25 cellular contexts compared by ENCODE assay signal in genomic region chr6:153088796-153089195, GRCh38. TPM values are rescaled to one million over a fixed set of nuclear protein-coding genes. Genes with fewer than 3 reads are reported as not detected.
"Had no signal": no experiment of that assay in that cellular context is flagged by ENCODE, and none has a peak within 500 bp of the region (broad histone marks: within the 10 kb centered on the region; RNA-seq: fewer than 3 reads in every experiment).

No MANE protein-coding gene starts in this region.

- ATAC-seq: left colon; left lung; lower lobe of right lung; naive thymus-derived CD8-positive, alpha-beta T cell; psoas muscle; sciatic nerve; stimulated activated naive B cell treated with anti-CD40 and anti-IgM and Interleukin-4, amounts not matched to agents 10 μg/mL and 1 μg/mL and 100 μg/mL, for 72 hours; stimulated activated naive CD8-positive, alpha-beta T cell treated with anti-CD3 and anti-CD28 coated beads, Interleukin-15, Interleukin-2, amounts not matched to agents 100 U/mL and 50 U/mL, for 24 hours had no signal

- DNase-seq: hypothalamus; immature natural killer cell; kidney; left colon; left lung; lower lobe of right lung; mammary epithelial cell; mesenchymal stem cell; naive thymus-derived CD8-positive, alpha-beta T cell; occipital lobe; psoas muscle; stimulated activated CD4-positive, alpha-beta T cell treated with anti-CD3 and anti-CD28 coated beads, Interleukin-12 subunit alpha, Interleukin-12 subunit beta, amount 100 ng/mL, for 4 hours; stimulated activated CD4-positive, alpha-beta T cell treated with anti-CD3 and anti-CD28 coated beads, Interleukin-15, amount 100 ng/mL, for 24 hours; stimulated activated CD4-positive, alpha-beta T cell treated with anti-CD3 and anti-CD28 coated beads, Interleukin-2, amount 100 ng/mL, for 24 hours; stimulated activated CD4-positive, alpha-beta T cell treated with anti-CD3 and anti-CD28 coated beads, Interleukin-4, amount 100 ng/mL, for 1 hour; stimulated activated naive B cell treated with anti-CD40 and anti-IgM and Interleukin-4, amounts not matched to agents 10 μg/mL and 1 μg/mL and 100 μg/mL, for 72 hours; stimulated activated naive CD8-positive, alpha-beta T cell treated with anti-CD3 and anti-CD28 coated beads, Interleukin-15, Interleukin-2, amounts not matched to agents 100 U/mL and 50 U/mL, for 24 hours; stomach; testis; thyroid gland; transverse colon; upper lobe of left lung had no signal

- H3K27me3 ChIP-seq: left lung, stomach, testis, thyroid gland, transverse colon, upper lobe of left lung, vagina had no signal

- H3K9me3 ChIP-seq: left lung, lower lobe of right lung, psoas muscle, stomach, testis, thyroid gland, transverse colon, upper lobe of left lung, vagina had no signal

- H2AFZ ChIP-seq: parathyroid adenoma had no signal

- H3K27ac ChIP-seq: left lung, lower lobe of right lung, parathyroid adenoma, psoas muscle, stomach, testis, thyroid gland, transverse colon, upper lobe of left lung, vagina had no signal

- FAIRE-seq: kidney had no signal

- H3K4me3 ChIP-seq: left lung, lower lobe of right lung, psoas muscle, stomach, testis, thyroid gland, transverse colon, upper lobe of left lung, vagina had no signal

- H3K79me2 ChIP-seq: parathyroid adenoma had no signal

- H3K4me1 ChIP-seq: left lung, lower lobe of right lung, parathyroid adenoma, psoas muscle, testis, upper lobe of left lung, vagina had no signal

- H3K36me3 ChIP-seq: left lung, lower lobe of right lung, stomach, thyroid gland, transverse colon, upper lobe of left lung, vagina had no signal

- H3K9ac ChIP-seq: parathyroid adenoma had no signal

RNA-seq across cellular contexts. Expression of gene RGS17, which starts 42.3 kb away (rescaled TPM):
- total RNA-seq: naive thymus-derived CD8-positive, alpha-beta T cell had no signal
